ENCODE assay signal across 1 cellular context in the genomic region with DNA sequence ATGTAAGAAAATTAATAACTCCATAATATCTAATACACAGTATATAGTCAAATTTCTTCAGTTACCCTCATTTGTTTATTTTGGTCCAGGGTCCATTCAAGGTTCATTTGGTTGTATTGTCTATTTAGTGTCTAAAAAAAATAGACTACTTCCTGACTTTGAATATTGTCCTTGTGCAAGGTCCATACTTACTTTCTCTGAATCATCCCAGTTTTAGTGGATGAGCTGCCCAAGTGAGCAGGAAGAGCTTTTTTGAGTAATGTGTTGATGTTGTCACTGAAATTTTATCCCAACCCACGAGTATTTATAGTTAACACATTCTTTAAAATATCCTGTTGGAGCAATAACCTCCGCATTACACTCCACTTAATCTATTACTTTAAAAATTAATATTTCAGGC.
TF ChIP-seq lines count a peak whose summit lies in the region.

No MANE protein-coding gene starts in this region.

TF ChIP-seq in HepG2, 621 proteins besides CTCF, POLR2A, EP300 and RAD21 (continued from another document):
- TF ChIP-seq AHDC1 (CRISPR knock-in tag; IDR thresholded peaks at IDR 0.05; ENCODE audit: borderline replicate concordance): peak; percentile 45; the same call in 1 of the 2 replicates
- 0 out of 2 replicates have a peak, but pooled peaks have one; percentile 31 for TF ChIP-seq LCORL (IDR thresholded peaks at IDR 0.05)
- no peak for TF ChIP-seq LCORL (CRISPR knock-in tag; IDR thresholded peaks at IDR 0.05)
